ENCODE assay signal across 1 cellular context in the genomic region with DNA sequence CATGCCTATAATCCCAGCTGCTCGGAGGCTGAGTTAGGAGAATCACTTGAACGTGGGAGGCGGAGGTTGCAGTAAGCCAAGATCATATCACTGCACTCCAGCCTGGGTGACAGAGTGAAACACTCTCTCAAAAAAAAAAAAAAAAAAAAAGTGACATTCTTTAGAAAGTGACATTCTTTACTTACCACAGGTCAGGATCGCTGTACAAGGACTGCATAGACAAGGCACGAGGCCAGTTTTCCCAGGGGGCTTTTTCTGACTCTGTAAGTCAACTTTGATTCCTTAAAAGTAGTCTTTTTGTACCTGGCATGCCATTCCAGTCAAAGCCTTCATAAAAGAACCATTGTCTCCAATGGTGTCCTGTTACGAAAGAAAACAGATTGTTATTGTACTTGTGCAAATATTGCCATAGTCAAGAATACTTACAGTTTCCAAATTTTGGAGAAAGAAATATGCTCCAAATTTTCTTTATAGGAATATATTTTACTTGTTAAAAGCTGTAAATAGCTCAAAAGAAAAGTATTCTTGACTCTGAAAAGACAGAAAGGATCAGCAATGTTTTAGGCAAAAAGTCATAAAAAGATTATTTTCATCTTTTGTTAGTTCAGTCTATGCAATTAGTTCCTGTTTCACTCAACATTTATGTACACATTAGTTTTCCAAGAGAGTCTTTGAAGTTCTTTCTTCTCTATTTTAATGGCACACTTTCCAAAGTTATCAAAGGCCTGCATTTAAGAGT.
TF ChIP-seq lines count a peak whose summit lies in the region.

No MANE protein-coding gene starts in this region.

TF ChIP-seq in HepG2, 621 proteins besides CTCF, POLR2A, EP300 and RAD21 (continued from another document and continues in another):
- TF ChIP-seq CEBPZ (IDR thresholded peaks at IDR 0.05; ENCODE audit: low read length) (no peak), ZNF281 (CRISPR knock-in tag; IDR thresholded peaks at IDR 0.05; ENCODE audit: borderline replicate concordance) (peak; percentile 35; the same call in 1 of the 2 replicates), ZNF879 (CRISPR knock-in tag; IDR thresholded peaks at IDR 0.05) (no peak), ZNF333 (CRISPR knock-in tag; IDR thresholded peaks at IDR 0.05; ENCODE audit: borderline replicate concordance) (no peak), NFATC3 (CRISPR knock-in tag; IDR thresholded peaks at IDR 0.05) (no peak), ZNF850 (CRISPR knock-in tag; conservative IDR thresholded peaks at IDR 0.05) (no peak), ZNF891 (CRISPR knock-in tag; IDR thresholded peaks at IDR 0.05) (no peak), TRIM24 (CRISPR knock-in tag; IDR thresholded peaks at IDR 0.05) (no peak), ZNF503 (CRISPR knock-in tag; IDR thresholded peaks at IDR 0.05) (peak; percentile 85), EED (CRISPR knock-in tag; IDR thresholded peaks at IDR 0.05) (no peak), RXRA (CRISPR knock-in tag; IDR thresholded peaks at IDR 0.05) (peak; percentile 18; the same call in 1 of the 2 replicates), ZNF501 (CRISPR knock-in tag; IDR thresholded peaks at IDR 0.05) (no peak), PHB2 (IDR thresholded peaks at IDR 0.05; ENCODE audit: partially characterized antibody) (no peak), ZFP82 (CRISPR knock-in tag; IDR thresholded peaks at IDR 0.05; ENCODE audit: borderline replicate concordance) (no peak), TBL1XR1 (IDR thresholded peaks at IDR 0.05; ENCODE audit: borderline replicate concordance, low read length, partially characterized antibody) (no peak), JUND (CRISPR knock-in tag; IDR thresholded peaks at IDR 0.05) (no peak), FOXJ3 (CRISPR knock-in tag; IDR thresholded peaks at IDR 0.05; ENCODE audit: borderline replicate concordance) (peak; percentile 78; the same call in 1 of the 2 replicates), SIN3B (IDR thresholded peaks at IDR 0.05; ENCODE audit: low read length) (no peak), SMARCE1 (IDR thresholded peaks at IDR 0.05; ENCODE audit: borderline replicate concordance) (no peak), AGO2 (optimal IDR thresholded peaks at IDR 0.05; ENCODE audit: low read depth, low read length) (no peak), ZNF205 (CRISPR knock-in tag; IDR thresholded peaks at IDR 0.05) (no peak), RELA (CRISPR knock-in tag; IDR thresholded peaks at IDR 0.05) (no peak), ZNF441 (CRISPR knock-in tag; IDR thresholded peaks at IDR 0.05; ENCODE audit: borderline replicate concordance) (no peak), NKX3-1 (CRISPR knock-in tag; IDR thresholded peaks at IDR 0.05) (no peak), POLR2G (IDR thresholded peaks at IDR 0.05; ENCODE audit: low read depth, low read length) (no peak), KLF11 (CRISPR knock-in tag; IDR thresholded peaks at IDR 0.05) (no peak), ZNF781 (CRISPR knock-in tag; IDR thresholded peaks at IDR 0.05; ENCODE audit: borderline replicate concordance, not compliant biosample characterization) (no peak), ZFX (CRISPR knock-in tag; IDR thresholded peaks at IDR 0.05; ENCODE audit: low read depth) (no peak), SRSF9 (IDR thresholded peaks at IDR 0.05; ENCODE audit: borderline replicate concordance, insufficient read depth, low read depth, low read length, poor library complexity, severe bottlenecking) (no peak), HMG20A (CRISPR knock-in tag; IDR thresholded peaks at IDR 0.05; ENCODE audit: borderline replicate concordance) (peak; percentile 58; the same call in 1 of the 2 replicates), ZKSCAN1 (IDR thresholded peaks at IDR 0.05; ENCODE audit: low read length) (no peak), ZFP62 (CRISPR knock-in tag; IDR thresholded peaks at IDR 0.05) (no peak), NCOA5 (CRISPR knock-in tag; IDR thresholded peaks at IDR 0.05) (no peak), FOXA1 (IDR thresholded peaks at IDR 0.05) (peak; percentile 68; the same call in 1 of the 2 replicates), FOXA1 (CRISPR knock-in tag; IDR thresholded peaks at IDR 0.05) (peak; percentile 59; the same call in 1 of the 2 replicates), ZBTB37 (CRISPR knock-in tag; IDR thresholded peaks at IDR 0.05) (no peak), ZNF280D (CRISPR knock-in tag; IDR thresholded peaks at IDR 0.05) (no peak)
- TF ChIP-seq, protein P1, sequence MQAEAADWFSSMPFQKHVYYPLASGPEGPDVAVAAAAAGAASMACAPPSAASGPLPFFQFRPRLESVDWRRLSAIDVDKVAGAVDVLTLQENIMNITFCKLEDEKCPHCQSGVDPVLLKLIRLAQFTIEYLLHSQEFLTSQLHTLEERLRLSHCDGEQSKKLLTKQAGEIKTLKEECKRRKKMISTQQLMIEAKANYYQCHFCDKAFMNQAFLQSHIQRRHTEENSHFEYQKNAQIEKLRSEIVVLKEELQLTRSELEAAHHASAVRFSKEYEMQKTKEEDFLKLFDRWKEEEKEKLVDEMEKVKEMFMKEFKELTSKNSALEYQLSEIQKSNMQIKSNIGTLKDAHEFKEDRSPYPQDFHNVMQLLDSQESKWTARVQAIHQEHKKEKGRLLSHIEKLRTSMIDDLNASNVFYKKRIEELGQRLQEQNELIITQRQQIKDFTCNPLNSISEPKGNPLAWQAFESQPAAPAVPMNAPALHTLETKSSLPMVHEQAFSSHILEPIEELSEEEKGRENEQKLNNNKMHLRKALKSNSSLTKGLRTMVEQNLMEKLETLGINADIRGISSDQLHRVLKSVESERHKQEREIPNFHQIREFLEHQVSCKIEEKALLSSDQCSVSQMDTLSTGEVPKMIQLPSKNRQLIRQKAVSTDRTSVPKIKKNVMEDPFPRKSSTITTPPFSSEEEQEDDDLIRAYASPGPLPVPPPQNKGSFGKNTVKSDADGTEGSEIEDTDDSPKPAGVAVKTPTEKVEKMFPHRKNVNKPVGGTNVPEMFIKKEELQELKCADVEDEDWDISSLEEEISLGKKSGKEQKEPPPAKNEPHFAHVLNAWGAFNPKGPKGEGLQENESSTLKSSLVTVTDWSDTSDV (CRISPR knock-in tag; IDR thresholded peaks at IDR 0.05): no peak
- TF ChIP-seq, protein P2, sequence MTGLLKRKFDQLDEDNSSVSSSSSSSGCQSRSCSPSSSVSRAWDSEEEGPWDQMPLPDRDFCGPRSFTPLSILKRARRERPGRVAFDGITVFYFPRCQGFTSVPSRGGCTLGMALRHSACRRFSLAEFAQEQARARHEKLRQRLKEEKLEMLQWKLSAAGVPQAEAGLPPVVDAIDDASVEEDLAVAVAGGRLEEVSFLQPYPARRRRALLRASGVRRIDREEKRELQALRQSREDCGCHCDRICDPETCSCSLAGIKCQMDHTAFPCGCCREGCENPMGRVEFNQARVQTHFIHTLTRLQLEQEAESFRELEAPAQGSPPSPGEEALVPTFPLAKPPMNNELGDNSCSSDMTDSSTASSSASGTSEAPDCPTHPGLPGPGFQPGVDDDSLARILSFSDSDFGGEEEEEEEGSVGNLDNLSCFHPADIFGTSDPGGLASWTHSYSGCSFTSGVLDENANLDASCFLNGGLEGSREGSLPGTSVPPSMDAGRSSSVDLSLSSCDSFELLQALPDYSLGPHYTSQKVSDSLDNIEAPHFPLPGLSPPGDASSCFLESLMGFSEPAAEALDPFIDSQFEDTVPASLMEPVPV (CRISPR knock-in tag; IDR thresholded peaks at IDR 0.05): no peak
- TF ChIP-seq, protein P3, sequence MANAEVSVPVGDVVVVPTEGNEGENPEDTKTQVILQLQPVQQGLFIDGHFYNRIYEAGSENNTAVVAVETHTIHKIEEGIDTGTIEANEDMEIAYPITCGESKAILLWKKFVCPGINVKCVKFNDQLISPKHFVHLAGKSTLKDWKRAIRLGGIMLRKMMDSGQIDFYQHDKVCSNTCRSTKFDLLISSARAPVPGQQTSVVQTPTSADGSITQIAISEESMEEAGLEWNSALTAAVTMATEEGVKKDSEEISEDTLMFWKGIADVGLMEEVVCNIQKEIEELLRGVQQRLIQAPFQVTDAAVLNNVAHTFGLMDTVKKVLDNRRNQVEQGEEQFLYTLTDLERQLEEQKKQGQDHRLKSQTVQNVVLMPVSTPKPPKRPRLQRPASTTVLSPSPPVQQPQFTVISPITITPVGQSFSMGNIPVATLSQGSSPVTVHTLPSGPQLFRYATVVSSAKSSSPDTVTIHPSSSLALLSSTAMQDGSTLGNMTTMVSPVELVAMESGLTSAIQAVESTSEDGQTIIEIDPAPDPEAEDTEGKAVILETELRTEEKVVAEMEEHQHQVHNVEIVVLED (CRISPR knock-in tag; IDR thresholded peaks at IDR 0.05; ENCODE audit: borderline replicate concordance): no peak
